Comparison of ENCODE assay signal across 13 cellular contexts in the genomic region with DNA sequence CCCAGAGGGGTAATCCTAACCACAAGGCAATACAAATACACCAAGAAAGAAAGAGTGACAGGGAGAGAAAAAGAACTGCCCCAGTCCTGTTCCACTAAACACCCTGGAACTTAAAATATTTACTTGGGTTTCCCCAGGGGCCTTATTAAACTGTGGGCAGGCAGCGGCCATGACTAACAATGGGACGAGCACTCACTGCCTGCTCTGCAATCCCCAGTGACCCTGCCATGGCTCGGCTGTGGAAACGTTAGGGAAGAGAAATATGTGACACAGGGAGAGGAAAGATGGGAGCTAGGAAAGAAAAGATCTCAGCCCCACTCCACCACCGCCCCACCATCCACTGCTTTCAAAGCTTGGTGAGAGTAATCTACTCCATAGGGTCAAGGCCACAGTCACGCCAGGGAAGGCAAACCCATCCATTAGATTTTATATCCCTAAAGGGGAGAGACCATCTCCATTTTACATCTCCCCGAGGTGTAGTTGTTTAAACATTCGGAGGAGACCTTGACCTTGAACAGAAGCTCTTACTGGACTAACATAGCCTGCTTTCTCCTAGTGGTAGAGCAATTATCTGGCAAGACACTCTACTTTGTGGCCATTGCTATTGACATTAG.
A peak's percentile ranks its signal among the peaks of the same experiment; 100 is the strongest.
DNase-seq lines count a peak whose midpoint lies in the region; ATAC-seq, FAIRE-seq and TF ChIP-seq lines count a peak whose summit lies in the region.
"Had no signal": no experiment of that assay in that cellular context is flagged by ENCODE, and none has a peak within 500 bp of the region (broad histone marks: within the 10 kb centered on the region; RNA-seq: fewer than 3 reads in every experiment).

No MANE protein-coding gene starts in this region.

- TF ChIP-seq RAD21 in H1 (IDR thresholded peaks at IDR 0.05 in 1 of 2, conservative IDR thresholded peaks at IDR 0.05 in 1 of 2; ENCODE audit: low read depth in 2 of 2, low read length in 2 of 2) = no peak

- no peak overlapping the region for H2BK15ac ChIP-seq in H1 (ENCODE audit: low read length)

- TF ChIP-seq EP300 in H1 (IDR thresholded peaks at IDR 0.05; ENCODE audit: borderline replicate concordance in 1 of 2, low read depth in 2 of 2, low read length in 2 of 2) = no peak

- H3K56ac ChIP-seq in H1 (replicated peaks; ENCODE audit: insufficient read length, low read depth, low read length) = no peak overlapping the region

- ATAC-seq in HG03354 (IDR thresholded peaks at IDR 0.05; ENCODE audit: poor library complexity, severe bottlenecking, unreplicated experiment) = no peak
- ATAC-seq: activated CD4-positive, CD25-positive, alpha-beta regulatory T cell treated with anti-CD3 and anti-CD28 coated beads, Interleukin-2, amount 50 U/mL, for 24 hours; lower lobe of right lung had no signal

- no peak overlapping the region for H4K5ac ChIP-seq in H1 (ENCODE audit: insufficient read length, low read depth, low read length)

- POLR2A ChIA-PET in H1 (lab: Charles Lee; ENCODE audit: partially characterized antibody) = interaction anchor here (0.9 kb wide), 1 partner anchor 19 kb away, joined by 3 read pairs; no protein-coding TSS in a partner anchor

- H3K4me3 ChIP-seq in H1 (ENCODE audit: extremely low read depth in 1 of 4, insufficient read depth in 2 of 4, low read depth in 3 of 4, low read length in 4 of 4) (no peak overlapping the region), skeletal muscle satellite cell (ENCODE audit: low read length) (peak overlapping the region; percentile 44)
- H3K4me3 ChIP-seq: lower lobe of right lung had no signal

- no peak overlapping the region for H3K9ac ChIP-seq in H1 (replicated peaks in 1 of 4; ENCODE audit: extremely low read depth in 1 of 4, low read depth in 3 of 4, low read length in 3 of 4)
- peak overlapping the region; percentile 39 for H3K9ac ChIP-seq in skeletal muscle satellite cell (ENCODE audit: low read depth, low read length)
- H3K9ac ChIP-seq: parathyroid adenoma had no signal

- DNase-seq in NCI-H748 (lab: John Stamatoyannopoulos, UW; ENCODE audit: unreplicated experiment) = peak; percentile 25
- DNase-seq in NCI-H748 treated with DMSO at 0.1 percent for 48 hours (lab: John Stamatoyannopoulos, UW) = no peak
- DNase-seq in NCI-H2227 (lab: John Stamatoyannopoulos, UW; ENCODE audit: unreplicated experiment) = peak; percentile 61
- no peak for DNase-seq in H1 (ENCODE audit: low read depth in 1 of 2, low spot score in 2 of 2)
- no peak for DNase-seq in NCI-H1694 (lab: John Stamatoyannopoulos, UW)
- DNase-seq in OCI-M2 (lab: John Stamatoyannopoulos, UW; ENCODE audit: unreplicated experiment) = no peak
- DNase-seq: activated T-cell treated with anti-CD3 and anti-CD28 coated beads, Interleukin-2, amount 50 U/mL, for 48 hours; AML-193; lower lobe of right lung had no signal

- no peak for FAIRE-seq in H1 (lab: Jason Lieb, UNC)

- no peak overlapping the region for H2BK5ac ChIP-seq in H1 (ENCODE audit: low read depth, low read length)

- H4K8ac ChIP-seq in H1 (ENCODE audit: extremely low read depth, insufficient read depth, low read length) = no peak overlapping the region

- no peak overlapping the region for H2BK12ac ChIP-seq in H1 (ENCODE audit: low read depth, low read length)

- H4K20me1 ChIP-seq in H1 (replicated peaks in 1 of 2; ENCODE audit: control insufficient read depth in 1 of 2, insufficient read depth in 2 of 2, low read length in 2 of 2) = no peaks in the 10 kb centered on the region

- no peak overlapping the region for H3K14ac ChIP-seq in H1 (ENCODE audit: insufficient read length)

- no peak overlapping the region for H3K23ac ChIP-seq in H1 (ENCODE audit: insufficient read length)

- WGBS in H1 (ENCODE audit: extremely low coverage in 1 of 2, insufficient coverage in 1 of 2, insufficient read length in 1 of 2, insufficient replicate concordance in 2 of 2, low coverage in 1 of 2, low lambda C conversion rate in 2 of 2, missing lambda C conversion rate in 1 of 2), 2 experiments = 83% methylated on average over 8 of the region's 8 CpGs; no CpG with 5 or more reads in 1 of the 2 experiments

- no peak overlapping the region for H2BK120ac ChIP-seq in H1 (replicated peaks; ENCODE audit: low read depth, low read length)

- H3K9me3 ChIP-seq in H1 (ENCODE audit: insufficient read depth in 2 of 2, low read depth in 1 of 2, low read length in 1 of 2) = no peaks in the 10 kb centered on the region
- H3K9me3 ChIP-seq in skeletal muscle satellite cell (replicated peaks; ENCODE audit: low read length) = no peaks in the 10 kb centered on the region
- H3K9me3 ChIP-seq: lower lobe of right lung had no signal

- peak overlapping the region; percentile 30 for H4K91ac ChIP-seq in H1 (replicated peaks; ENCODE audit: insufficient read length, low read length)

- no peaks in the 10 kb centered on the region for H3K23me2 ChIP-seq in H1 (ENCODE audit: low read depth, low read length)

- H3K4ac ChIP-seq in H1 (replicated peaks; ENCODE audit: insufficient read length, low read depth, low read length) = no peak overlapping the region

- no peak overlapping the region for H3K27ac ChIP-seq in H1 (ENCODE audit: low read depth, low read length)
- H3K27ac ChIP-seq: lower lobe of right lung, parathyroid adenoma had no signal

- peaks cover 0 to 5% of the 10 kb centered on the region in 2 experiments; a peak in 1 of 4 replicates for H3K79me2 ChIP-seq in H1 (ENCODE audit: control insufficient read depth in 1 of 2, insufficient read depth in 2 of 2, low read length in 2 of 2)
- H3K79me2 ChIP-seq: parathyroid adenoma had no signal

- peak overlapping the region; percentile 28; the same call in 1 of the 2 replicates for H3K18ac ChIP-seq in H1 (ENCODE audit: extremely low read depth, low read length)

- no peaks in the 10 kb centered on the region for H3K27me3 ChIP-seq in H1 (replicated peaks in 1 of 4; ENCODE audit: control insufficient read depth in 3 of 4, extremely low read depth in 1 of 4, insufficient read depth in 3 of 4, low read length in 3 of 4)
- H3K27me3 ChIP-seq in skeletal muscle satellite cell (ENCODE audit: control insufficient read depth, insufficient read depth, low read length) = no peaks in the 10 kb centered on the region

- CTCF ChIA-PET in H1 (lab: Charles Lee; ENCODE audit: partially characterized antibody) = interaction anchor here (0.6 to 1.9 kb wide), 4 partner anchors 11 to 82 kb away, joined by 3 to 8 read pairs (median 3); no protein-coding TSS in a partner anchor

- H3K4me1 ChIP-seq in H1 (replicated peaks in 1 of 4; ENCODE audit: control insufficient read depth in 3 of 4, insufficient read depth in 4 of 4, low read length in 3 of 4) (peaks cover 0 to 11% (median 4%) of the 10 kb centered on the region in 4 experiments; a peak in 4 of 7 replicates), skeletal muscle satellite cell (ENCODE audit: control insufficient read depth, insufficient read depth, low read length) (peaks cover 55% of the 10 kb centered on the region)
- H3K4me1 ChIP-seq: parathyroid adenoma had no signal

- no peak for TF ChIP-seq POLR2A in H1 (IDR thresholded peaks at IDR 0.05; ENCODE audit: control extremely low read depth in 1 of 2, low read depth in 2 of 2, low read length in 2 of 2)

- no peak overlapping the region for H3K4me2 ChIP-seq in H1 (ENCODE audit: insufficient read depth in 1 of 2, low read depth in 2 of 2, low read length in 2 of 2)
- H3K4me2 ChIP-seq in skeletal muscle satellite cell (ENCODE audit: low read length) = peak overlapping the region; percentile 65

- no peaks in the 10 kb centered on the region for H3K79me1 ChIP-seq in H1 (ENCODE audit: low read depth, low read length)

- TF ChIP-seq CTCF in H1 (IDR thresholded peaks at IDR 0.05; ENCODE audit: control extremely low read depth in 1 of 3, insufficient read depth in 1 of 3, low read depth in 1 of 3, low read length in 3 of 3) = no peak

- H2AK5ac ChIP-seq in H1 (ENCODE audit: low read depth, low read length) = no peak overlapping the region

- no peak overlapping the region for H2AFZ ChIP-seq in H1 (ENCODE audit: low read length)
- H2AFZ ChIP-seq: parathyroid adenoma had no signal

- H2BK20ac ChIP-seq in H1 (ENCODE audit: low read length) = no peak overlapping the region

- H3K36me3 ChIP-seq in H1 (ENCODE audit: control insufficient read depth in 2 of 4, insufficient read depth in 4 of 4, low read length in 3 of 4) (no peaks in the 10 kb centered on the region), skeletal muscle satellite cell (ENCODE audit: insufficient read depth, low read length) (no peaks in the 10 kb centered on the region)
- H3K36me3 ChIP-seq: lower lobe of right lung had no signal

TF ChIP-seq in H1, 55 proteins besides CTCF, POLR2A, EP300 and RAD21:
- TF ChIP-seq POU5F1 (IDR thresholded peaks at IDR 0.05; ENCODE audit: low read depth, low read length) (0 out of 2 replicates have a peak, but pooled peaks have one; percentile 25), HDAC2 (IDR thresholded peaks at IDR 0.05; ENCODE audit: borderline replicate concordance in 1 of 2, low read depth in 2 of 2, low read length in 2 of 2) (no peak), YY1 (IDR thresholded peaks at IDR 0.05; ENCODE audit: low read depth, low read length) (peak; percentile 78; the same call in 1 of the 2 replicates)
TF ChIP-seq in H1: peak in this region for 2.

Comparison
In these comparisons a context has a peak if more than half of its experiments do, and no peak if none do; other contexts are left out.
1. DNase-seq: peak in NCI-H748 (single experiment) and NCI-H2227 (single experiment); none in NCI-H748 treated with DMSO at 0.1 percent for 48 hours (single experiment), H1 (0 of 2), NCI-H1694 (single experiment) and OCI-M2 (single experiment).